In genomic region chr18:55101458-55101824, GRCh38 we compare ENCODE assay signal across 17 cellular contexts.
"Had no signal": no experiment of that assay in that cellular context is flagged by ENCODE, and none has a peak within 500 bp of the region (broad histone marks: within the 10 kb centered on the region; RNA-seq: fewer than 3 reads in every experiment).

No MANE protein-coding gene starts in this region.

- H3K9me3 Mint-ChIP-seq: activated T-helper 1 cell treated with anti-CD3 and anti-CD28 coated beads, Interleukin-12 subunit alpha, Interleukin-12 subunit beta, Interleukin-2, Interleukin-4 antibody, amounts not matched to agents 30 ng/mL and 10 ng/mL and 1 ng/mL, durations not matched to agents 14 hours and 24 hours and 36 hours had no signal

- H3K9me3 ChIP-seq: adrenal gland, neutrophil, sigmoid colon, spleen had no signal

- DNase-seq: activated CD4-positive, alpha-beta T cell treated with anti-CD3 and anti-CD28 coated beads for 36 hours; activated CD4-positive, alpha-beta T cell treated with anti-CD3 and anti-CD28 coated beads, Interleukin-2, amount 50 U/mL, for 48 hours; activated gamma-delta T cell treated with Interleukin-2 at 50 U/mL for 16 hours; activated T-cell treated with anti-CD3 and anti-CD28 coated beads for 4 hours; adrenal gland; effector CD4-positive, alpha-beta T cell; left cardiac atrium; natural killer cell; sigmoid colon; spleen; stimulated activated CD4-positive, alpha-beta T cell treated with anti-CD3 and anti-CD28 coated beads, Interleukin-4, amount 100 ng/mL, for 4 hours; stimulated activated naive B cell treated with anti-CD40 and anti-IgM and Interleukin-4, amounts not matched to agents 10 μg/mL and 1 μg/mL and 100 μg/mL, for 72 hours; T-helper 2 cell; WERI-Rb-1 had no signal

- H3K27me3 ChIP-seq: adrenal gland, neutrophil, sigmoid colon, spleen had no signal

- H3K4me3 ChIP-seq: adrenal gland, sigmoid colon, spleen had no signal

- ATAC-seq: activated CD4-positive, alpha-beta T cell treated with anti-CD3 and anti-CD28 coated beads for 36 hours; activated naive CD4-positive, alpha-beta T cell treated with anti-CD3 and anti-CD28 coated beads, Interleukin-2, amount 50 U/mL, for 72 hours; natural killer cell had no signal

- H3K4me1 Mint-ChIP-seq: activated CD4-positive, alpha-beta T cell treated with anti-CD3 and anti-CD28 coated beads for 36 hours; natural killer cell had no signal

- H3K27ac ChIP-seq: adrenal gland, neutrophil, sigmoid colon, spleen, WERI-Rb-1 had no signal

- H3K36me3 Mint-ChIP-seq: activated naive CD4-positive, alpha-beta T cell treated with anti-CD3 and anti-CD28 coated beads, Interleukin-2, amount 50 U/mL, for 72 hours; natural killer cell had no signal

- H3K4me3 Mint-ChIP-seq: activated CD4-positive, alpha-beta T cell treated with anti-CD3 and anti-CD28 coated beads for 36 hours; activated T-helper 1 cell treated with anti-CD3 and anti-CD28 coated beads, Interleukin-12 subunit alpha, Interleukin-12 subunit beta, Interleukin-2, Interleukin-4 antibody, amounts not matched to agents 30 ng/mL and 10 ng/mL and 1 ng/mL, durations not matched to agents 14 hours and 24 hours and 36 hours; natural killer cell; stimulated activated naive B cell treated with anti-CD40 and anti-IgM and Interleukin-4, amounts not matched to agents 10 μg/mL and 1 μg/mL and 100 μg/mL, for 72 hours had no signal

- H3K27ac Mint-ChIP-seq: activated CD4-positive, alpha-beta T cell treated with anti-CD3 and anti-CD28 coated beads for 36 hours; activated naive CD4-positive, alpha-beta T cell treated with anti-CD3 and anti-CD28 coated beads, Interleukin-2, amount 50 U/mL, for 72 hours; activated T-helper 1 cell treated with anti-CD3 and anti-CD28 coated beads, Interleukin-12 subunit alpha, Interleukin-12 subunit beta, Interleukin-2, Interleukin-4 antibody, amounts not matched to agents 30 ng/mL and 10 ng/mL and 1 ng/mL, durations not matched to agents 14 hours and 24 hours and 36 hours; natural killer cell had no signal
